ENCODE assay signal across 9 cellular contexts in genomic region chr16:57377080-57377841, GRCh38. TPM values are rescaled to one million over a fixed set of nuclear protein-coding genes. Genes with fewer than 3 reads are reported as not detected.
A peak's percentile ranks its signal among the peaks of the same experiment; 100 is the strongest.
DNase-seq lines count a peak whose midpoint lies in the region; ATAC-seq and TF ChIP-seq lines count a peak whose summit lies in the region.
"Had no signal": no experiment of that assay in that cellular context is flagged by ENCODE, and none has a peak within 500 bp of the region (broad histone marks: within the 10 kb centered on the region; RNA-seq: fewer than 3 reads in every experiment).

No MANE protein-coding gene starts in this region.

- peaks cover 13% of the 10 kb centered on the region for H3K4me1 ChIP-seq in Loucy (ENCODE audit: insufficient read depth, low read length, poor library complexity, severe bottlenecking)
- peaks cover 19 to 94% (median 54%) of the 10 kb centered on the region in 3 donors for H3K4me1 ChIP-seq in esophagus squamous epithelium
- H3K4me1 ChIP-seq in transverse colon: peaks cover 3 to 24% (median 7%) of the 10 kb centered on the region in 4 donors

- TF ChIP-seq POLR2A in esophagus squamous epithelium (IDR thresholded peaks at IDR 0.05) (no peak), transverse colon (IDR thresholded peaks at IDR 0.05) (no peak)

- H4K20me1 ChIP-seq in Loucy (ENCODE audit: insufficient read depth, low read length, poor library complexity, severe bottlenecking): no peaks in the 10 kb centered on the region

- no peaks in the 10 kb centered on the region for H3K27me3 ChIP-seq in Loucy (ENCODE audit: insufficient read depth, low read length, poor library complexity, severe bottlenecking)
- no peaks in the 10 kb centered on the region for H3K27me3 ChIP-seq in esophagus squamous epithelium
- no peaks in the 10 kb centered on the region for H3K27me3 ChIP-seq in transverse colon

- in situ Hi-C loops in transverse colon (cut with MboI; ENCODE audit: low pct_ligation_motif_present in 1 of 4, low pct_unique_long_range_greater_than_20kb in 1 of 4, low sequenced_read_pairs in 3 of 4): no loop called here

- H3K4me3 ChIP-seq in Loucy (ENCODE audit: low read length, poor library complexity, severe bottlenecking) (no peak overlapping the region), esophagus squamous epithelium (no peak overlapping the region), transverse colon (no peak overlapping the region)
- H3K4me3 ChIP-seq: skin epidermis had no signal

- no peaks in the 10 kb centered on the region for H3F3A ChIP-seq in Loucy (ENCODE audit: low read depth)

- peak overlapping the region; percentile 6 to 66 (median 63) for H3K27ac ChIP-seq in esophagus squamous epithelium
- H3K27ac ChIP-seq in transverse colon: peak overlapping the region; percentile 2 to 39 (median 5)

- H3K36me3 ChIP-seq in Loucy (ENCODE audit: insufficient read depth, low read length) (no peaks in the 10 kb centered on the region), esophagus squamous epithelium (peaks cover 0 to 13% (median 0%) of the 10 kb centered on the region in 3 donors), transverse colon (no peaks in the 10 kb centered on the region)

- WGBS in esophagus squamous epithelium, 2 donors: 18 to 22% methylated on average over 2 to 4 of the region's 5 CpGs
- WGBS in transverse colon (ENCODE audit: low coverage in 1 of 2), 2 donors: 41% methylated on average over 5 of the region's 5 CpGs; no CpG with 5 or more reads in 1 of the 2 donors

- ATAC-seq in GM18517 (IDR thresholded peaks at IDR 0.05; ENCODE audit: unreplicated experiment) (peak; percentile 79), GM21825 (IDR thresholded peaks at IDR 0.05; ENCODE audit: unreplicated experiment) (peak; percentile 77), Right ventricle myocardium inferior (no peak)

- TF ChIP-seq CTCF in Loucy (conservative IDR thresholded peaks at IDR 0.05; ENCODE audit: low read length): no peak
- no peak for TF ChIP-seq CTCF in esophagus squamous epithelium (IDR thresholded peaks at IDR 0.05)
- TF ChIP-seq CTCF in transverse colon (IDR thresholded peaks at IDR 0.05): no peak

- H3K9me3 ChIP-seq in Loucy (ENCODE audit: insufficient read depth, low read depth, low read length): no peaks in the 10 kb centered on the region
- no peaks in the 10 kb centered on the region for H3K9me3 ChIP-seq in esophagus squamous epithelium
- H3K9me3 ChIP-seq in transverse colon: no peaks in the 10 kb centered on the region

- peak overlapping the region; percentile 20 for H3K4me2 ChIP-seq in Loucy (ENCODE audit: low read depth, low read length, poor library complexity, severe bottlenecking)

- no peak overlapping the region for H3K9ac ChIP-seq in Loucy (ENCODE audit: low read depth, low read length, poor library complexity, severe bottlenecking)

- no peaks in the 10 kb centered on the region for H3K79me2 ChIP-seq in Loucy (ENCODE audit: insufficient read depth, low read length)

- H2AFZ ChIP-seq in Loucy (ENCODE audit: low read length): no peak overlapping the region

- H3K9me2 ChIP-seq in Loucy (replicated peaks; ENCODE audit: low read depth, low read length): no peaks in the 10 kb centered on the region

- TF ChIP-seq EP300 in transverse colon (IDR thresholded peaks at IDR 0.05; ENCODE audit: low read depth): no peak

- DNase-seq in esophagus squamous epithelium (lab: John Stamatoyannopoulos, UW) (no peak), transverse colon (no peak), NCI-H524 treated with DMSO at 0.1 percent for 48 hours (lab: John Stamatoyannopoulos, UW) (no peak), T-helper 1 cell (no peak), Right ventricle myocardium inferior (ENCODE audit: missing footprints) (no peak)

- intact Hi-C loops in esophagus squamous epithelium (cut with DNase I): no loop called here
- intact Hi-C loops in transverse colon (cut with DNase I; ENCODE audit: low total_unique reads): no loop called here
- intact Hi-C loops in Right ventricle myocardium inferior (cut with DNase I): no loop called here

RNA-seq across cellular contexts. Expression of gene CX3CL1, which starts 5.0 kb away (rescaled TPM):
- total RNA-seq in esophagus squamous epithelium (10 to 100 TPM in 1 of 4 donors, 1 to 10 TPM in 3; 3.3 to 14.8 (median 7.4) TPM), transverse colon (10 to 100 TPM in 1 of 4 donors, 1 to 10 TPM in 2, not detected in 1; 1.7 to 13.5 (median 1.8) TPM), Right ventricle myocardium inferior (15.2 TPM)

RNA-seq across cellular contexts. Expression of gene CCL22, which starts 18.7 kb away (rescaled TPM):
- 1 to 10 TPM in 1 of 4 donors, under 1 TPM in 3; 0.09 to 1.6 (median 0.38) TPM for total RNA-seq in esophagus squamous epithelium
- total RNA-seq in transverse colon: under 1 TPM in 1 of 4 donors, not detected in 3; 0.64 TPM
- total RNA-seq in Right ventricle myocardium inferior: not detected

RNA-seq across cellular contexts. Expression of gene CCL17, which starts 27.3 kb away (rescaled TPM):
- 1 to 10 TPM in 1 of 4 donors, under 1 TPM in 1, not detected in 2; 0.64 to 1.3 TPM for total RNA-seq in esophagus squamous epithelium
- total RNA-seq in transverse colon: 1 to 10 TPM in 1 of 4 donors, not detected in 3; 1.4 TPM
- not detected for total RNA-seq in Right ventricle myocardium inferior
